Comparison of ENCODE assay signal across 10 cellular contexts in the genomic region with DNA sequence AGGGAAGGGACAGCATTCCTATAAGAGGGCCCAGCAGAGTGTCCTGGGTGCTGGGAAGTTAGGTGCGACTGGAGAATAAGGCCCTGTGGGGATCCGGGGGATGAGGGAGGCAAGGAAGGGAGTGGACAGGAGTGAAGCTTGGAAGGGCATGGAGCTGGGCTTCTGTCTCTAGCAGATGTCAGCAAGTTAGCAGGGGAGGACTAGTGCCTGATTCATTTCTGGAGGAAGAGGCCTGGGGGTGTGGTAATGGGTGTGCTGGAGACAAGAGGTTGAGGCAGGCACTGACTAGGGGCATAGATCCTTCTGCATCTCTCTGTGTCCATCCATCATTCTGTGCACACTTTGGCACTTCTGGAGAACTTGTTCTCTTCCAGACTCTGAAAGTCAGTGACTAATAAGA.
"Had no signal": no experiment of that assay in that cellular context is flagged by ENCODE, and none has a peak within 500 bp of the region (broad histone marks: within the 10 kb centered on the region; RNA-seq: fewer than 3 reads in every experiment).

No MANE protein-coding gene starts in this region.

- H3K4me3 ChIP-seq: upper lobe of left lung had no signal

- H3K27ac Mint-ChIP-seq: activated naive CD4-positive, alpha-beta T cell treated with anti-CD3 and anti-CD28 coated beads, Interleukin-2, amount 10 ng/mL, durations not matched to agents 7 days and 5 days had no signal

- H3K4me1 ChIP-seq: upper lobe of left lung had no signal

- H3K36me3 ChIP-seq: brain microvascular endothelial cell, upper lobe of left lung had no signal

- H3K36me3 Mint-ChIP-seq: activated naive CD4-positive, alpha-beta T cell treated with anti-CD3 and anti-CD28 coated beads, Interleukin-2, amount 10 ng/mL, durations not matched to agents 7 days and 5 days had no signal

- H3K9me3 Mint-ChIP-seq: activated naive CD4-positive, alpha-beta T cell treated with anti-CD3 and anti-CD28 coated beads, Interleukin-2, amount 10 ng/mL, durations not matched to agents 7 days and 5 days had no signal

- ATAC-seq: right cardiac atrium had no signal

- DNase-seq: amygdala; brain microvascular endothelial cell; cerebellar nuclear complex; hypothalamus; right cardiac atrium; SIG-M5; small intestine; stimulated activated naive CD4-positive, alpha-beta T cell; upper lobe of left lung had no signal

- H3K4me3 Mint-ChIP-seq: activated naive CD4-positive, alpha-beta T cell treated with anti-CD3 and anti-CD28 coated beads, Interleukin-2, amount 10 ng/mL, durations not matched to agents 7 days and 5 days had no signal

- H3K27ac ChIP-seq: brain microvascular endothelial cell, upper lobe of left lung had no signal

- H3K27me3 ChIP-seq: upper lobe of left lung had no signal

- FAIRE-seq: small intestine had no signal

- H3K9me3 ChIP-seq: upper lobe of left lung had no signal
